2 cellular contexts compared by ENCODE assay signal in the genomic region with DNA sequence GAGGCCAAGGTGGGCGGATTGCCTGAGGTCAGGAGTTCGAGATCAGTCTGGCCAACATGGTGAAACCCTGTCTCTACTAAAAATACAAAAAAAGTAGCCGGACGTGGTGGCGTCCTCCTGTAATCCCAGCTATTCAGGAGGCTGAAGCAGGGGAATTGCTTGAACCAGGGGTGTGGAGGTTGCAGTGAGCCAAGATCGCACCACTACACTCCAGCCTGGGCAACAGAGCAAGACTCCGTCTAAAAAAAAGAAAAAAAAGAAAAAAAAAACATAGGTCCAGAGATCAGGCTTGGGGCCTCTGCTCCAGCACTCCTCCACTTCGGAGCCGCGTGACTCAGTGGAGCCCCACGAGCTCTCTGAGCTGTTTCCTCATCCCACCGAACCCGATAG. TPM values are rescaled to one million over a fixed set of nuclear protein-coding genes. Genes with fewer than 3 reads are reported as not detected.
"Had no signal": no experiment of that assay in that cellular context is flagged by ENCODE, and none has a peak within 500 bp of the region (broad histone marks: within the 10 kb centered on the region; RNA-seq: fewer than 3 reads in every experiment).

No MANE protein-coding gene starts in this region.

RNA-seq across cellular contexts. Expression of a gene that starts 2.6 kb away (rescaled TPM):
- total RNA-seq: dermis blood vessel endothelial cell; naive thymus-derived CD4-positive, alpha-beta T cell had no signal
- polyA plus RNA-seq: naive thymus-derived CD4-positive, alpha-beta T cell had no signal
